20 cellular contexts compared by ENCODE assay signal in genomic region chr3:172694526-172694925, GRCh38.
"Had no signal": no experiment of that assay in that cellular context is flagged by ENCODE, and none has a peak within 500 bp of the region (broad histone marks: within the 10 kb centered on the region; RNA-seq: fewer than 3 reads in every experiment).

No MANE protein-coding gene starts in this region.

- H3K27me3 ChIP-seq: colonic mucosa, heart left ventricle, stomach, transverse colon had no signal

- H3K4me3 ChIP-seq: colonic mucosa, heart left ventricle, lower lobe of right lung, psoas muscle, stomach, thoracic aorta, transverse colon had no signal

- H3K27ac ChIP-seq: colonic mucosa, lower lobe of right lung, psoas muscle, thoracic aorta, transverse colon had no signal

- H3K4me1 ChIP-seq: psoas muscle had no signal

- DNase-seq: colonic mucosa; effector CD4-positive, alpha-beta T cell; endodermal cell; heart left ventricle; hypothalamus; lower lobe of right lung; naive thymus-derived CD4-positive, alpha-beta T cell; nephron progenitor cell; psoas muscle; retina; small intestine; stimulated activated CD4-positive, alpha-beta T cell treated with anti-CD3 and anti-CD28 coated beads, Interleukin-12 subunit alpha, Interleukin-12 subunit beta, amount 100 ng/mL, for 4 hours; stimulated activated naive CD4-positive, alpha-beta T cell; stomach; substantia nigra; transverse colon had no signal

- H3K9me3 ChIP-seq: colonic mucosa, heart left ventricle, lower lobe of right lung, psoas muscle, stomach, thoracic aorta, transverse colon had no signal

- H3K36me3 ChIP-seq: colonic mucosa, heart left ventricle, lower lobe of right lung, stomach, thoracic aorta, transverse colon had no signal

- ATAC-seq: left lobe of liver; lower lobe of right lung; naive thymus-derived CD4-positive, alpha-beta T cell; psoas muscle had no signal

- FAIRE-seq: frontal cortex, islet of Langerhans, small intestine had no signal
